Comparison of ENCODE assay signal across 21 cellular contexts in the genomic region with DNA sequence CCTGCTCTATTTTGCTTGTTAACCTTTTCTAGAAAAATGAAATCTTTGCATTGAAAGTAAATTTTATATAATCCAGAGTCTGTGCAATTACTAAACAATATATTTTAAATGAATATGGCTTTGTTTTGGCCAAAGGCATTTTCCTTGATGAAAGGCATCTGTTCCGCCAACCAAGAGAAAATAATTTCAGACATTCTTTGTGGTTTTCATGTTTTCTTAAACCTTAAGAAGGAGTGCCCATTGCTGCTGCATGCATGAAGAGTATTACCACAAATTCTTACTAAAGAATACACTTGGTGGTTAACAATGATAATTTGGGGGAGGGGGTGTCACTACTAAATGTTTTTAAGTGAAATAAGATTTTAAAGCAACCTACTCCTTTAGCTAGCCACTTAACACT. TPM values are rescaled to one million over a fixed set of nuclear protein-coding genes. Genes with fewer than 3 reads are reported as not detected.
DNase-seq lines count a peak whose midpoint lies in the region; ATAC-seq, FAIRE-seq and TF ChIP-seq lines count a peak whose summit lies in the region.
"Had no signal": no experiment of that assay in that cellular context is flagged by ENCODE, and none has a peak within 500 bp of the region (broad histone marks: within the 10 kb centered on the region; RNA-seq: fewer than 3 reads in every experiment).

No MANE protein-coding gene starts in this region.

- H3K27ac ChIP-seq in small intestine (ENCODE audit: low read depth in 1 of 2, low read length in 1 of 2), result no peak overlapping the region
- H3K27ac ChIP-seq: BLaER1 treated with 17β-estradiol and CSF1 and Interleukin-3, amounts not matched to agents 10 nM and 100 nM; esophagus squamous epithelium; vagina had no signal

- no peak for FAIRE-seq in small intestine (lab: Jason Lieb, UNC)
- FAIRE-seq: A204.1, H1 had no signal

- peak; percentile 36 for DNase-seq in A172 (ENCODE audit: low spot score)
- peak; percentile 46 for DNase-seq in NCI-H226
- DNase-seq in choroid plexus epithelial cell (ENCODE audit: low read depth), result peak; percentile 91
- peak; percentile 75 for DNase-seq in kidney glomerular epithelial cell (lab: John Stamatoyannopoulos, UW)
- no peak for DNase-seq in iPS-NIHi11 (ENCODE audit: low spot score)
- DNase-seq in small intestine, result no peak
- DNase-seq in GM13977 (ENCODE audit: low spot score), result no peak
- DNase-seq: activated CD8-positive, alpha-beta memory T cell treated with anti-CD3 and anti-CD28 coated beads for 24 hours; effector memory CD4-positive, alpha-beta T cell; esophagus squamous epithelium; GDM1; hypothalamus; NCI-H1694 treated with DMSO at 0.1 percent for 48 hours; NCI-H2227 treated with DMSO at 0.1 percent for 48 hours; PC-3 had no signal

- peaks cover 0 to 2% of the 10 kb centered on the region in 2 donors for H3K4me1 ChIP-seq in small intestine (ENCODE audit: control insufficient read depth in 2 of 2, insufficient read depth in 1 of 2, low read depth in 1 of 2, low read length in 1 of 2)

- no peaks in the 10 kb centered on the region for H3K36me3 ChIP-seq in small intestine (ENCODE audit: control insufficient read depth in 2 of 2, insufficient read depth in 2 of 2, low read length in 2 of 2)
- H3K36me3 ChIP-seq: BLaER1 treated with 17β-estradiol and CSF1 and Interleukin-3, amounts not matched to agents 10 nM and 100 nM; esophagus squamous epithelium; vagina had no signal

- no peak for TF ChIP-seq CTCF in choroid plexus epithelial cell (conservative IDR thresholded peaks at IDR 0.05; ENCODE audit: low read depth, low read length)
- TF ChIP-seq CTCF in GM13977 (IDR thresholded peaks at IDR 0.05; ENCODE audit: extremely low read depth, insufficient read depth, missing control alignments), result no peak

- in situ Hi-C loops in GM13977 (cut with MboI; ENCODE audit: low pct_unique_long_range_greater_than_20kb, low sequenced_read_pairs, unreplicated experiment), result no loop called here

- no peak overlapping the region for H3K4me3 ChIP-seq in choroid plexus epithelial cell (ENCODE audit: low read depth, low read length)
- no peak overlapping the region for H3K4me3 ChIP-seq in small intestine (ENCODE audit: low read depth in 1 of 2, low read length in 2 of 2)
- H3K4me3 ChIP-seq: BLaER1 treated with 17β-estradiol and CSF1 and Interleukin-3, amounts not matched to agents 10 nM and 100 nM; esophagus squamous epithelium; vagina had no signal

- H3K27me3 ChIP-seq in small intestine (ENCODE audit: control insufficient read depth in 2 of 2, insufficient read depth in 2 of 2, low read length in 2 of 2), result peaks cover 0 to 3% of the 10 kb centered on the region in 2 donors
- H3K27me3 ChIP-seq: vagina had no signal

- H3K9me3 ChIP-seq in small intestine (ENCODE audit: control insufficient read depth, low read depth), result no peaks in the 10 kb centered on the region
- H3K9me3 ChIP-seq: esophagus squamous epithelium, vagina had no signal

- no peak for ATAC-seq in HG02884 (IDR thresholded peaks at IDR 0.05; ENCODE audit: unreplicated experiment)
- ATAC-seq: PC-3 had no signal

- WGBS in small intestine, 3 donors, result 95 to 98% (median 95%) methylated on average over 1 of the region's 1 CpG

RNA-seq across cellular contexts. Expression of a gene that starts 2.7 kb away (rescaled TPM):
- total RNA-seq in A172 (2014; rRNA removed; shearing (Covaris generic)), result 27.5 and 36.9 TPM in 2 replicates
- polyA plus RNA-seq in small intestine, result 1 to 10 TPM; 2.4 to 3.9 (median 2.5) TPM
- total RNA-seq: activated T-helper 1 cell treated with anti-CD3 and anti-CD28 coated beads, Interleukin-12 subunit alpha, Interleukin-12 subunit beta, Interleukin-2, Interleukin-4 antibody, amounts not matched to agents 30 ng/mL and 10 ng/mL and 1 ng/mL, durations not matched to agents 14 hours and 24 hours and 36 hours had no signal

Comparison
In these comparisons a context has a peak if more than half of its experiments do, and no peak if none do; other contexts are left out.
1. DNase-seq: peak in A172 (single experiment), NCI-H226 (single experiment), choroid plexus epithelial cell (single experiment) and kidney glomerular epithelial cell (single experiment); none in iPS-NIHi11 (single experiment), small intestine (single experiment) and GM13977 (single experiment).